8 cellular contexts compared by ENCODE assay signal in genomic region chr3:141312359-141313090, GRCh38. TPM values are rescaled to one million over a fixed set of nuclear protein-coding genes. Genes with fewer than 3 reads are reported as not detected.
DNase-seq lines count a peak whose midpoint lies in the region; ATAC-seq, FAIRE-seq and TF ChIP-seq lines count a peak whose summit lies in the region.

No MANE protein-coding gene starts in this region.

- TF ChIP-seq EP300 in H1 (IDR thresholded peaks at IDR 0.05; ENCODE audit: borderline replicate concordance in 1 of 2, low read depth in 2 of 2, low read length in 2 of 2) = no peak

- no peak overlapping the region for H4K5ac ChIP-seq in H1 (ENCODE audit: insufficient read length, low read depth, low read length)

- intact Hi-C loops in CD4-positive, alpha-beta T cell (cut with DNase I, micrococcal nuclease) = loop anchor here (5.0 kb wide), 4 partner anchors 55 to 425 kb away; partner anchors contain the start of genes RNF7 (in 1 of the 2) and ZBTB38 (in 1 of the 2)

- H3K4me3 ChIP-seq in H1 (ENCODE audit: extremely low read depth in 1 of 4, insufficient read depth in 2 of 4, low read depth in 3 of 4, low read length in 4 of 4) (peak overlapping the region in 2 of 4 experiments; percentile 25 to 75; a peak in 2 of 8 replicates), neuronal stem cell (ENCODE audit: low read length in 2 of 2) (peak overlapping the region in 1 of 2 donors; percentile 37)

- H2AFZ ChIP-seq in H1 (ENCODE audit: low read length) = peak overlapping the region; percentile 99
- peak overlapping the region; percentile 87 for H2AFZ ChIP-seq in neuronal stem cell (ENCODE audit: low read length)

- H3K18ac ChIP-seq in H1 (ENCODE audit: extremely low read depth, low read length) (no peak overlapping the region), neuronal stem cell (ENCODE audit: low read length) (no peak overlapping the region)

- H3K27me3 ChIP-seq in CD4-positive, alpha-beta T cell (ENCODE audit: control insufficient read depth, insufficient read depth, low read length) = no peaks in the 10 kb centered on the region
- H3K27me3 ChIP-seq in H1 (replicated peaks in 1 of 4; ENCODE audit: control insufficient read depth in 3 of 4, extremely low read depth in 1 of 4, insufficient read depth in 3 of 4, low read length in 3 of 4) (peaks cover 0 to 7% (median 3%) of the 10 kb centered on the region in 4 experiments; a peak in 1 of 7 replicates), neuronal stem cell (ENCODE audit: control insufficient read depth in 3 of 3, insufficient read depth in 3 of 3, low read depth in 1 of 3, low read length in 3 of 3) (no peaks in the 10 kb centered on the region)

- DNase-seq in CD4-positive, alpha-beta T cell = no peak
- DNase-seq in OCI-M2 (lab: John Stamatoyannopoulos, UW; ENCODE audit: unreplicated experiment) (peak; percentile 66), H1 (ENCODE audit: low read depth in 1 of 2, low spot score in 2 of 2) (no peak), neuronal stem cell (ENCODE audit: low spot score) (no peak), glomerular visceral epithelial cell (ENCODE audit: extremely low spot score) (no peak), AG08396 (ENCODE audit: low spot score) (no peak), HK-2 (ENCODE audit: unreplicated experiment) (no peak)

- no peak for ATAC-seq in CD4-positive, alpha-beta T cell (ENCODE audit: poor library complexity)
- no peak for ATAC-seq in HG03521 (IDR thresholded peaks at IDR 0.05; ENCODE audit: unreplicated experiment)

- peak overlapping the region; percentile 63 to 73 for H3K4me2 ChIP-seq in H1 (ENCODE audit: insufficient read depth in 1 of 2, low read depth in 2 of 2, low read length in 2 of 2)
- no peak overlapping the region for H3K4me2 ChIP-seq in neuronal stem cell (ENCODE audit: insufficient read depth, low read length, poor library complexity, severe bottlenecking)

- peaks cover 0 to 4% (median 2%) of the 10 kb centered on the region in 4 experiments; a peak in 4 of 7 replicates for H3K4me1 ChIP-seq in H1 (replicated peaks in 1 of 4; ENCODE audit: control insufficient read depth in 3 of 4, insufficient read depth in 4 of 4, low read length in 3 of 4)
- H3K4me1 ChIP-seq in neuronal stem cell (ENCODE audit: control insufficient read depth in 2 of 2, insufficient read depth in 1 of 2, low read depth in 1 of 2, low read length in 2 of 2) = peaks cover 4 to 7% of the 10 kb centered on the region in 2 donors

- H3K4ac ChIP-seq in H1 (replicated peaks; ENCODE audit: insufficient read length, low read depth, low read length) (no peak overlapping the region), neuronal stem cell (ENCODE audit: low read length) (no peak overlapping the region)

- H2AK5ac ChIP-seq in H1 (ENCODE audit: low read depth, low read length) = no peak overlapping the region
- peak overlapping the region; percentile 63 for H2AK5ac ChIP-seq in neuronal stem cell (ENCODE audit: low read depth, low read length)

- POLR2A ChIA-PET in CD4-positive, alpha-beta T cell (lab: Charles Lee) = interaction anchor here (0.8 to 2.3 kb wide), 23 partner anchors 8 to 240 kb away, joined by 3 to 25 read pairs (median 6); partner anchors contain the start of genes PXYLP1 and RASA2
- POLR2A ChIA-PET in H1 (lab: Charles Lee; ENCODE audit: partially characterized antibody) = interaction anchor here (1.1 kb wide), 1 partner anchor 13 kb away, joined by 3 read pairs; no protein-coding TSS in a partner anchor

- no peak overlapping the region for H3K56ac ChIP-seq in H1 (replicated peaks; ENCODE audit: insufficient read length, low read depth, low read length)

- H3K36me3 Mint-ChIP-seq in CD4-positive, alpha-beta T cell (ENCODE audit: low read depth) = no peaks in the 10 kb centered on the region

- H3K9me3 ChIP-seq in CD4-positive, alpha-beta T cell (ENCODE audit: control insufficient read depth, low read length) = no peaks in the 10 kb centered on the region
- no peaks in the 10 kb centered on the region for H3K9me3 ChIP-seq in H1 (ENCODE audit: insufficient read depth in 2 of 2, low read depth in 1 of 2, low read length in 1 of 2)
- no peaks in the 10 kb centered on the region for H3K9me3 ChIP-seq in neuronal stem cell (replicated peaks in 1 of 2; ENCODE audit: control insufficient read depth in 2 of 2, insufficient read depth in 1 of 2, low read depth in 1 of 2, low read length in 2 of 2)

- peak overlapping the region; percentile 92 for H3K27ac Mint-ChIP-seq in CD4-positive, alpha-beta T cell

- no peak overlapping the region for H3K23ac ChIP-seq in H1 (ENCODE audit: insufficient read length)
- no peak overlapping the region for H3K23ac ChIP-seq in neuronal stem cell (ENCODE audit: low read depth, low read length, poor library complexity)

- TF ChIP-seq CTCF in CD4-positive, alpha-beta T cell (IDR thresholded peaks at IDR 0.05) = no peak
- no peak for TF ChIP-seq CTCF in H1 (IDR thresholded peaks at IDR 0.05; ENCODE audit: control extremely low read depth in 1 of 3, insufficient read depth in 1 of 3, low read depth in 1 of 3, low read length in 3 of 3)

- H2BK5ac ChIP-seq in H1 (ENCODE audit: low read depth, low read length) = no peak overlapping the region
- no peak overlapping the region for H2BK5ac ChIP-seq in neuronal stem cell (ENCODE audit: low read length)

- CTCF ChIA-PET in CD4-positive, alpha-beta T cell (lab: Charles Lee) = interaction anchor here (1.2 to 4.5 kb wide), 22 partner anchors 9 to 249 kb away, joined by 3 to 60 read pairs (median 4); partner anchors contain the start of gene PXYLP1
- CTCF ChIA-PET in H1 (lab: Charles Lee; ENCODE audit: partially characterized antibody) = interaction anchor here (0.6 to 16.2 kb wide), 32 partner anchors 9 to 561 kb away, joined by 3 to 349 read pairs (median 4); no protein-coding TSS in a partner anchor

- 95% methylated on average over 16 of the region's 16 CpGs; no CpG with 5 or more reads in 1 of the 2 experiments for WGBS in H1 (ENCODE audit: extremely low coverage in 1 of 2, insufficient coverage in 1 of 2, insufficient read length in 1 of 2, insufficient replicate concordance in 2 of 2, low coverage in 1 of 2, low lambda C conversion rate in 2 of 2, missing lambda C conversion rate in 1 of 2), 2 experiments
- no CpG with 5 or more reads among the region's 16 CpGs for WGBS in neuronal stem cell (ENCODE audit: extremely low coverage in 2 of 2, insufficient read length in 2 of 2, insufficient replicate concordance in 1 of 2), 2 donors

- H3K4me3 Mint-ChIP-seq in CD4-positive, alpha-beta T cell = peak overlapping the region; percentile 97

- H4K91ac ChIP-seq in H1 (replicated peaks; ENCODE audit: insufficient read length, low read length) (no peak overlapping the region), neuronal stem cell (ENCODE audit: low read depth, low read length, poor library complexity) (no peak overlapping the region)

- H3K79me1 ChIP-seq in H1 (ENCODE audit: low read depth, low read length) = no peaks in the 10 kb centered on the region
- H3K79me1 ChIP-seq in neuronal stem cell (ENCODE audit: low read depth, low read length) = no peaks in the 10 kb centered on the region

- no peaks in the 10 kb centered on the region for H3K27me3 Mint-ChIP-seq in CD4-positive, alpha-beta T cell

- H3K14ac ChIP-seq in H1 (ENCODE audit: insufficient read length) (no peak overlapping the region), neuronal stem cell (ENCODE audit: low read length) (no peak overlapping the region)

- no peaks in the 10 kb centered on the region for H4K20me1 ChIP-seq in H1 (replicated peaks in 1 of 2; ENCODE audit: control insufficient read depth in 1 of 2, insufficient read depth in 2 of 2, low read length in 2 of 2)

- H2BK15ac ChIP-seq in H1 (ENCODE audit: low read length) = 0 out of 2 replicates have a peak overlapping the region, but pooled peaks have one; percentile 76
- no peak overlapping the region for H2BK15ac ChIP-seq in neuronal stem cell (ENCODE audit: low read length)

- H3K9ac ChIP-seq in H1 (replicated peaks in 1 of 4; ENCODE audit: extremely low read depth in 1 of 4, low read depth in 3 of 4, low read length in 3 of 4) (no peak overlapping the region), neuronal stem cell (ENCODE audit: low read depth, low read length, poor library complexity) (no peak overlapping the region)

- H3K36me3 ChIP-seq in H1 (ENCODE audit: control insufficient read depth in 2 of 4, insufficient read depth in 4 of 4, low read length in 3 of 4) = no peaks in the 10 kb centered on the region
- no peaks in the 10 kb centered on the region for H3K36me3 ChIP-seq in neuronal stem cell (replicated peaks in 1 of 2; ENCODE audit: control insufficient read depth in 2 of 2, insufficient read depth in 2 of 2, low read length in 2 of 2)

- FAIRE-seq in H1 (lab: Jason Lieb, UNC) = no peak

- peaks cover 3% of the 10 kb centered on the region; the same call in 1 of the 2 replicates for H3K23me2 ChIP-seq in H1 (ENCODE audit: low read depth, low read length)

- no peak for TF ChIP-seq POLR2A in H1 (IDR thresholded peaks at IDR 0.05; ENCODE audit: control extremely low read depth in 1 of 2, low read depth in 2 of 2, low read length in 2 of 2)

- H3K79me2 ChIP-seq in H1 (ENCODE audit: control insufficient read depth in 1 of 2, insufficient read depth in 2 of 2, low read length in 2 of 2) = no peaks in the 10 kb centered on the region

- H2BK20ac ChIP-seq in H1 (ENCODE audit: low read length) = 0 out of 2 replicates have a peak overlapping the region, but pooled peaks have one; percentile 22

- no peaks in the 10 kb centered on the region for H3K9me3 Mint-ChIP-seq in CD4-positive, alpha-beta T cell

- no peak for TF ChIP-seq RAD21 in H1 (IDR thresholded peaks at IDR 0.05 in 1 of 2, conservative IDR thresholded peaks at IDR 0.05 in 1 of 2; ENCODE audit: low read depth in 2 of 2, low read length in 2 of 2)

- no peak overlapping the region; the same call in 1 of the 2 replicates for H4K8ac ChIP-seq in H1 (ENCODE audit: extremely low read depth, insufficient read depth, low read length)
- no peak overlapping the region for H4K8ac ChIP-seq in neuronal stem cell (ENCODE audit: low read depth, low read length)

- no peak overlapping the region for H2BK12ac ChIP-seq in H1 (ENCODE audit: low read depth, low read length)
- H2BK12ac ChIP-seq in neuronal stem cell (ENCODE audit: low read length) = no peak overlapping the region

- H2BK120ac ChIP-seq in H1 (replicated peaks; ENCODE audit: low read depth, low read length) (no peak overlapping the region), neuronal stem cell (ENCODE audit: low read depth, low read length) (no peak overlapping the region)

- H3K27ac ChIP-seq in CD4-positive, alpha-beta T cell (ENCODE audit: low read depth, low read length) = peak overlapping the region; percentile 62
- no peak overlapping the region for H3K27ac ChIP-seq in H1 (ENCODE audit: low read depth, low read length)
- H3K27ac ChIP-seq in neuronal stem cell (replicated peaks; ENCODE audit: low read length) = no peak overlapping the region

- peaks cover 59% of the 10 kb centered on the region for H3K4me1 Mint-ChIP-seq in CD4-positive, alpha-beta T cell (ENCODE audit: low read depth)

RNA-seq across cellular contexts. Expression of gene ZBTB38, which starts 55.8 kb away (rescaled TPM):
- 10 to 100 TPM; 21.8 to 22.0 TPM for total RNA-seq in CD4-positive, alpha-beta T cell
- 9.8 and 10.5 TPM in 2 replicates for total RNA-seq in H1 (2021; fragmentation: NEBNext Ultra II Directional; extraction: Animal tissue kit (Norgen Biotek cat#: 25700))
- 3.8 and 4.4 TPM in 2 replicates for polyA plus RNA-seq in H1 (2011; rRNA removed)
- polyA plus RNA-seq in H1 (2011; cell fraction: cytosol; rRNA removed) = 3.2 TPM
- 6.4 TPM for polyA plus RNA-seq in H1 (2011; cell fraction: nucleus; rRNA removed)
- polyA plus RNA-seq in H1 (2012, experiment 1 of 2) = 3.5 to 5.7 TPM (median 4.0 TPM) in 4 replicates
- polyA plus RNA-seq in H1 (2012, experiment 2 of 2) = 0.17 TPM
- polyA plus RNA-seq in H1 (2013, experiment 1 of 2) = 7.7 TPM
- 7.0 TPM for polyA plus RNA-seq in H1 (2013, experiment 2 of 2)
- 14.2 and 20.9 TPM in 2 replicates for polyA minus RNA-seq in H1 (2011; rRNA and poly(A)+ RNA removed)
- 9.7 TPM for polyA minus RNA-seq in H1 (2011; cell fraction: cytosol; rRNA and poly(A)+ RNA removed)
- 25.4 TPM for polyA minus RNA-seq in H1 (2011; cell fraction: nucleus; rRNA and poly(A)+ RNA removed)
- polyA plus RNA-seq in neuronal stem cell (2013, experiment 1 of 2) = 7.1 TPM
- 7.6 TPM for polyA plus RNA-seq in neuronal stem cell (2013, experiment 2 of 2)
